Comparison of ENCODE assay signal across 1 cellular context in the genomic region with DNA sequence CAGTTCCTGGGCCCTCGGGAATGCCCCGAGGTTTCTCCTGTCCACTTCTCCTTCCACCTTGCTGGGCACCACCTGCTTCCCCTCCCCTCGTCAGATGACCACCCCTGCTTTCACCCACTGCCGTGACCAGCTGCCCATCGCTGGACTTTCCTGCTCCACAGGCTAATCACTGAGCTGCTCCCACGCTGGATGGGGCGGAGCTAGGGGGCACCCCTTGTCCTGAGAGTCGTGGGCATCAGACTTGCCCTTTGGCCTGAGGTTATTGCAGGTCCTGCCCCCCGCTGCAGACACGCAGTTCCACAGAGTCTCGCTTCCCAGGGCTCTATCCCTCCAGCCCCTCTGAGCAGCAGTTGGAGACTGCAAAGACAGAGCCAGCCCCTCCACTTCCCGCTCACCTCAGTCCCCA.
TF ChIP-seq lines count a peak whose summit lies in the region.

No MANE protein-coding gene starts in this region.

TF ChIP-seq in H1, 55 proteins besides CTCF, POLR2A, EP300 and RAD21:
- TF ChIP-seq, protein P1, sequence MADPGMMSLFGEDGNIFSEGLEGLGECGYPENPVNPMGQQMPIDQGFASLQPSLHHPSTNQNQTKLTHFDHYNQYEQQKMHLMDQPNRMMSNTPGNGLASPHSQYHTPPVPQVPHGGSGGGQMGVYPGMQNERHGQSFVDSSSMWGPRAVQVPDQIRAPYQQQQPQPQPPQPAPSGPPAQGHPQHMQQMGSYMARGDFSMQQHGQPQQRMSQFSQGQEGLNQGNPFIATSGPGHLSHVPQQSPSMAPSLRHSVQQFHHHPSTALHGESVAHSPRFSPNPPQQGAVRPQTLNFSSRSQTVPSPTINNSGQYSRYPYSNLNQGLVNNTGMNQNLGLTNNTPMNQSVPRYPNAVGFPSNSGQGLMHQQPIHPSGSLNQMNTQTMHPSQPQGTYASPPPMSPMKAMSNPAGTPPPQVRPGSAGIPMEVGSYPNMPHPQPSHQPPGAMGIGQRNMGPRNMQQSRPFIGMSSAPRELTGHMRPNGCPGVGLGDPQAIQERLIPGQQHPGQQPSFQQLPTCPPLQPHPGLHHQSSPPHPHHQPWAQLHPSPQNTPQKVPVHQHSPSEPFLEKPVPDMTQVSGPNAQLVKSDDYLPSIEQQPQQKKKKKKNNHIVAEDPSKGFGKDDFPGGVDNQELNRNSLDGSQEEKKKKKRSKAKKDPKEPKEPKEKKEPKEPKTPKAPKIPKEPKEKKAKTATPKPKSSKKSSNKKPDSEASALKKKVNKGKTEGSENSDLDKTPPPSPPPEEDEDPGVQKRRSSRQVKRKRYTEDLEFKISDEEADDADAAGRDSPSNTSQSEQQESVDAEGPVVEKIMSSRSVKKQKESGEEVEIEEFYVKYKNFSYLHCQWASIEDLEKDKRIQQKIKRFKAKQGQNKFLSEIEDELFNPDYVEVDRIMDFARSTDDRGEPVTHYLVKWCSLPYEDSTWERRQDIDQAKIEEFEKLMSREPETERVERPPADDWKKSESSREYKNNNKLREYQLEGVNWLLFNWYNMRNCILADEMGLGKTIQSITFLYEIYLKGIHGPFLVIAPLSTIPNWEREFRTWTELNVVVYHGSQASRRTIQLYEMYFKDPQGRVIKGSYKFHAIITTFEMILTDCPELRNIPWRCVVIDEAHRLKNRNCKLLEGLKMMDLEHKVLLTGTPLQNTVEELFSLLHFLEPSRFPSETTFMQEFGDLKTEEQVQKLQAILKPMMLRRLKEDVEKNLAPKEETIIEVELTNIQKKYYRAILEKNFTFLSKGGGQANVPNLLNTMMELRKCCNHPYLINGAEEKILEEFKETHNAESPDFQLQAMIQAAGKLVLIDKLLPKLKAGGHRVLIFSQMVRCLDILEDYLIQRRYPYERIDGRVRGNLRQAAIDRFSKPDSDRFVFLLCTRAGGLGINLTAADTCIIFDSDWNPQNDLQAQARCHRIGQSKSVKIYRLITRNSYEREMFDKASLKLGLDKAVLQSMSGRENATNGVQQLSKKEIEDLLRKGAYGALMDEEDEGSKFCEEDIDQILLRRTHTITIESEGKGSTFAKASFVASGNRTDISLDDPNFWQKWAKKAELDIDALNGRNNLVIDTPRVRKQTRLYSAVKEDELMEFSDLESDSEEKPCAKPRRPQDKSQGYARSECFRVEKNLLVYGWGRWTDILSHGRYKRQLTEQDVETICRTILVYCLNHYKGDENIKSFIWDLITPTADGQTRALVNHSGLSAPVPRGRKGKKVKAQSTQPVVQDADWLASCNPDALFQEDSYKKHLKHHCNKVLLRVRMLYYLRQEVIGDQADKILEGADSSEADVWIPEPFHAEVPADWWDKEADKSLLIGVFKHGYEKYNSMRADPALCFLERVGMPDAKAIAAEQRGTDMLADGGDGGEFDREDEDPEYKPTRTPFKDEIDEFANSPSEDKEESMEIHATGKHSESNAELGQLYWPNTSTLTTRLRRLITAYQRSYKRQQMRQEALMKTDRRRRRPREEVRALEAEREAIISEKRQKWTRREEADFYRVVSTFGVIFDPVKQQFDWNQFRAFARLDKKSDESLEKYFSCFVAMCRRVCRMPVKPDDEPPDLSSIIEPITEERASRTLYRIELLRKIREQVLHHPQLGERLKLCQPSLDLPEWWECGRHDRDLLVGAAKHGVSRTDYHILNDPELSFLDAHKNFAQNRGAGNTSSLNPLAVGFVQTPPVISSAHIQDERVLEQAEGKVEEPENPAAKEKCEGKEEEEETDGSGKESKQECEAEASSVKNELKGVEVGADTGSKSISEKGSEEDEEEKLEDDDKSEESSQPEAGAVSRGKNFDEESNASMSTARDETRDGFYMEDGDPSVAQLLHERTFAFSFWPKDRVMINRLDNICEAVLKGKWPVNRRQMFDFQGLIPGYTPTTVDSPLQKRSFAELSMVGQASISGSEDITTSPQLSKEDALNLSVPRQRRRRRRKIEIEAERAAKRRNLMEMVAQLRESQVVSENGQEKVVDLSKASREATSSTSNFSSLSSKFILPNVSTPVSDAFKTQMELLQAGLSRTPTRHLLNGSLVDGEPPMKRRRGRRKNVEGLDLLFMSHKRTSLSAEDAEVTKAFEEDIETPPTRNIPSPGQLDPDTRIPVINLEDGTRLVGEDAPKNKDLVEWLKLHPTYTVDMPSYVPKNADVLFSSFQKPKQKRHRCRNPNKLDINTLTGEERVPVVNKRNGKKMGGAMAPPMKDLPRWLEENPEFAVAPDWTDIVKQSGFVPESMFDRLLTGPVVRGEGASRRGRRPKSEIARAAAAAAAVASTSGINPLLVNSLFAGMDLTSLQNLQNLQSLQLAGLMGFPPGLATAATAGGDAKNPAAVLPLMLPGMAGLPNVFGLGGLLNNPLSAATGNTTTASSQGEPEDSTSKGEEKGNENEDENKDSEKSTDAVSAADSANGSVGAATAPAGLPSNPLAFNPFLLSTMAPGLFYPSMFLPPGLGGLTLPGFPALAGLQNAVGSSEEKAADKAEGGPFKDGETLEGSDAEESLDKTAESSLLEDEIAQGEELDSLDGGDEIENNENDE (IDR thresholded peaks at IDR 0.05; ENCODE audit: insufficient replicate concordance, low read length): no peak
- no peak for TF ChIP-seq FOSL1 (IDR thresholded peaks at IDR 0.05; ENCODE audit: insufficient read depth, low read depth, low read length)
- no peak for TF ChIP-seq HDAC2 (IDR thresholded peaks at IDR 0.05; ENCODE audit: borderline replicate concordance in 1 of 2, low read depth in 2 of 2, low read length in 2 of 2)
- TF ChIP-seq CHD2 (IDR thresholded peaks at IDR 0.05; ENCODE audit: low read length): no peak
- no peak for TF ChIP-seq NRF1 (IDR thresholded peaks at IDR 0.05; ENCODE audit: low read depth, low read length)
- no peak for TF ChIP-seq EZH2 (IDR thresholded peaks at IDR 0.05; ENCODE audit: low read depth, low read length, severe bottlenecking)
- no peak for TF ChIP-seq POU5F1 (IDR thresholded peaks at IDR 0.05; ENCODE audit: low read depth, low read length)
- TF ChIP-seq, protein P2, sequence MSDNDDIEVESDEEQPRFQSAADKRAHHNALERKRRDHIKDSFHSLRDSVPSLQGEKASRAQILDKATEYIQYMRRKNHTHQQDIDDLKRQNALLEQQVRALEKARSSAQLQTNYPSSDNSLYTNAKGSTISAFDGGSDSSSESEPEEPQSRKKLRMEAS (IDR thresholded peaks at IDR 0.05): no peak
- TF ChIP-seq, protein P3, sequence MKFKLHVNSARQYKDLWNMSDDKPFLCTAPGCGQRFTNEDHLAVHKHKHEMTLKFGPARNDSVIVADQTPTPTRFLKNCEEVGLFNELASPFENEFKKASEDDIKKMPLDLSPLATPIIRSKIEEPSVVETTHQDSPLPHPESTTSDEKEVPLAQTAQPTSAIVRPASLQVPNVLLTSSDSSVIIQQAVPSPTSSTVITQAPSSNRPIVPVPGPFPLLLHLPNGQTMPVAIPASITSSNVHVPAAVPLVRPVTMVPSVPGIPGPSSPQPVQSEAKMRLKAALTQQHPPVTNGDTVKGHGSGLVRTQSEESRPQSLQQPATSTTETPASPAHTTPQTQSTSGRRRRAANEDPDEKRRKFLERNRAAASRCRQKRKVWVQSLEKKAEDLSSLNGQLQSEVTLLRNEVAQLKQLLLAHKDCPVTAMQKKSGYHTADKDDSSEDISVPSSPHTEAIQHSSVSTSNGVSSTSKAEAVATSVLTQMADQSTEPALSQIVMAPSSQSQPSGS (IDR thresholded peaks at IDR 0.05; ENCODE audit: low read length): no peak
- TF ChIP-seq CBX8 (IDR thresholded peaks at IDR 0.05; ENCODE audit: borderline replicate concordance, low read depth, low read length): no peak
- no peak for TF ChIP-seq ZNF274 (IDR thresholded peaks at IDR 0.05; ENCODE audit: borderline replicate concordance, extremely low read depth, low read length)
- no peak for TF ChIP-seq CTBP2 (IDR thresholded peaks at IDR 0.05; ENCODE audit: borderline replicate concordance, insufficient read depth, insufficient read length, low read length)
- TF ChIP-seq RFX5 (IDR thresholded peaks at IDR 0.05; ENCODE audit: borderline replicate concordance, low read depth, low read length): no peak
- TF ChIP-seq BCL11A (IDR thresholded peaks at IDR 0.05; ENCODE audit: low read depth in 2 of 2, low read length in 2 of 2): no peak
- no peak for TF ChIP-seq USF2 (IDR thresholded peaks at IDR 0.05; ENCODE audit: low read length)
TF ChIP-seq in H1: peak in this region for 0.
